In the genomic region with DNA sequence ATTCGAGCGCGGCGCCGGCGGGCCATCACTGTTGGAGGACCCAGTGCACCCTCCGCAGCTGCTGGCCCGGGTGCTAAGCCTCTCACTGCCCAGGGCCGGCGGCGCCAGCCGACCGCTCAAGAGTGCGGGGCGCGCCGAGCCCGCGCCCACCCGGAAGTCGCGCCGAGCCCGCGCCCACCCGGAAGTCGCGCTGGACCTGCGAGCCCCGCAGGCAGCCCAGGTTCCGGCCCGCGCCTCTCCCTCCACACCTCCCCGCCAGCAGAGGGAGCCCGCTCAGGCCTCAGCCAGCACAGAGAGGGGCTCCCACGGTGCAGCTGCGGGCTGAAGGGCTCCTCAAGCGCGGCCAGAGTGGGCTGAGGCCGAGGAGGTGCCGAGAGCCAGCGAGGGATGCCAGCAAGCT, we compare ENCODE assay signal across 8 cellular contexts.
A peak's percentile ranks its signal among the peaks of the same experiment; 100 is the strongest.
DNase-seq lines count a peak whose midpoint lies in the region; ATAC-seq and TF ChIP-seq lines count a peak whose summit lies in the region.
"Not testable (repeated sequence)": the region's sequence is repeated elsewhere in the genome, so short reads cannot be mapped to it uniquely, and the experiment has no call there.

No MANE protein-coding gene starts in this region.

- DNase-seq in CD4-positive, alpha-beta memory T cell = peak; percentile 1 to 54 (median 31)
- DNase-seq in RWPE2 (ENCODE audit: low spot score) (peak; percentile 14), activated gamma-delta T cell treated with Interleukin-2 at 50 U/mL for 16 hours (peak; percentile 60), endothelial cell (ENCODE audit: low spot score) (peak; percentile 2), lung (ENCODE audit: low spot score) (peak; percentile 30), sciatic nerve (ENCODE audit: low spot score) (peak; percentile 0)
- DNase-seq in activated CD8-positive, alpha-beta memory T cell treated with anti-CD3 and anti-CD28 coated beads, Interleukin-2, amount 50 U/mL, for 4 hours = peak; percentile 67
- DNase-seq in stimulated activated CD8-positive, alpha-beta memory T cell treated with anti-CD3 and anti-CD28 coated beads, Interleukin-15, amount 100 ng/mL, for 4 hours (ENCODE audit: low read depth in 2 of 2) = peak; percentile 6 to 31

- not testable (repeated sequence) for H3K4me3 Mint-ChIP-seq in CD4-positive, alpha-beta memory T cell; endothelial cell (ENCODE audit: unreplicated experiment)

- CTCF ChIA-PET in CD4-positive, alpha-beta memory T cell (lab: Charles Lee; ENCODE audit: partially characterized antibody) = not testable (repeated sequence)

- H3K9me3 ChIP-seq in CD4-positive, alpha-beta memory T cell (ENCODE audit: control insufficient read depth in 1 of 2, low read length in 2 of 2); RWPE2 (ENCODE audit: severe bottlenecking); lung (ENCODE audit: control insufficient read depth in 2 of 2, insufficient read depth in 1 of 2, low read length in 1 of 2): not testable (repeated sequence)

- H3K4me1 Mint-ChIP-seq in CD4-positive, alpha-beta memory T cell; endothelial cell (ENCODE audit: unreplicated experiment): not testable (repeated sequence)

- not testable (repeated sequence) for H3K36me3 ChIP-seq in CD4-positive, alpha-beta memory T cell (ENCODE audit: insufficient read depth, low read length); RWPE2 (ENCODE audit: low read depth); lung (ENCODE audit: control insufficient read depth in 2 of 2, insufficient read depth in 2 of 2, low read length in 2 of 2)

- not testable (repeated sequence) for H3K27me3 ChIP-seq in CD4-positive, alpha-beta memory T cell (ENCODE audit: insufficient read depth, low read length); RWPE2 (ENCODE audit: insufficient read depth, poor library complexity, severe bottlenecking); lung (ENCODE audit: control insufficient read depth, insufficient read depth)

- ATAC-seq in RWPE2 (ENCODE audit: low read depth); lung (ENCODE audit: insufficient read depth, low FRiP score); sciatic nerve: not testable (repeated sequence)

- POLR2A ChIA-PET in CD4-positive, alpha-beta memory T cell (lab: Charles Lee; ENCODE audit: partially characterized antibody) = not testable (repeated sequence)

- TF ChIP-seq CTCF in RWPE2 (IDR thresholded peaks at IDR 0.05; ENCODE audit: poor library complexity, severe bottlenecking); endothelial cell (IDR thresholded peaks at IDR 0.05; ENCODE audit: unreplicated experiment); lung (IDR thresholded peaks at IDR 0.05; ENCODE audit: control extremely low read depth, extremely low read depth): not testable (repeated sequence)

- H3K4me3 ChIP-seq in CD4-positive, alpha-beta memory T cell (ENCODE audit: low read length in 2 of 2); RWPE2 (ENCODE audit: severe bottlenecking); lung: not testable (repeated sequence)

- not testable (repeated sequence) for H3K27me3 Mint-ChIP-seq in CD4-positive, alpha-beta memory T cell; endothelial cell (ENCODE audit: unreplicated experiment)

- not testable (repeated sequence) for H3K27ac Mint-ChIP-seq in CD4-positive, alpha-beta memory T cell; endothelial cell (ENCODE audit: unreplicated experiment)

- H3K27ac ChIP-seq in CD4-positive, alpha-beta memory T cell (ENCODE audit: low read depth, low read length); RWPE2 (ENCODE audit: poor library complexity, severe bottlenecking): not testable (repeated sequence)
- H3K27ac ChIP-seq in lung (ENCODE audit: low read depth in 1 of 2, low read length in 1 of 2) = peak overlapping the region in 1 of 2 donors; percentile 53

- H3K4me1 ChIP-seq in CD4-positive, alpha-beta memory T cell (ENCODE audit: insufficient read depth, low read length); RWPE2 (ENCODE audit: insufficient read depth, poor library complexity, severe bottlenecking); lung (ENCODE audit: control insufficient read depth in 2 of 2, insufficient read depth in 2 of 2, low read length in 2 of 2): not testable (repeated sequence)

- H3K36me3 Mint-ChIP-seq in CD4-positive, alpha-beta memory T cell; endothelial cell (ENCODE audit: low read depth, unreplicated experiment): not testable (repeated sequence)

- intact Hi-C loops in CD4-positive, alpha-beta memory T cell (cut with micrococcal nuclease); sciatic nerve (cut with DNase I): not testable (repeated sequence)

- 2% methylated on average over 6 of the region's 42 CpGs; no CpG with 5 or more reads in 1 of the 2 donors for WGBS in lung, 2 donors

- H3K9me3 Mint-ChIP-seq in CD4-positive, alpha-beta memory T cell; endothelial cell (ENCODE audit: unreplicated experiment): not testable (repeated sequence)

Comparison
In these comparisons a context has a peak if more than half of its experiments do, and no peak if none do; other contexts are left out.
1. DNase-seq: peak in every context shown above with its lines; median percentile 67 in activated CD8-positive, alpha-beta memory T cell treated with anti-CD3 and anti-CD28 coated beads, Interleukin-2, amount 50 U/mL, for 4 hours; 60 in activated gamma-delta T cell treated with Interleukin-2 at 50 U/mL for 16 hours; 31 in CD4-positive, alpha-beta memory T cell; 30 in lung; 18 in stimulated activated CD8-positive, alpha-beta memory T cell treated with anti-CD3 and anti-CD28 coated beads, Interleukin-15, amount 100 ng/mL, for 4 hours; 14 in RWPE2; 2 in endothelial cell; 0 in sciatic nerve.